ENCODE assay signal across 28 cellular contexts in genomic region chr7:2363283-2363682, GRCh38.
"Had no signal": no experiment of that assay in that cellular context is flagged by ENCODE, and none has a peak within 500 bp of the region (broad histone marks: within the 10 kb centered on the region; RNA-seq: fewer than 3 reads in every experiment).

No MANE protein-coding gene starts in this region.

- H3K27ac Mint-ChIP-seq: mesothelial cell of epicardium; naive B cell; nephron; neural progenitor cell; stimulated activated naive B cell treated with anti-CD40 and anti-IgM and Interleukin-4, amounts not matched to agents 10 μg/mL and 1 μg/mL and 100 μg/mL, for 72 hours had no signal

- H3K4me1 ChIP-seq: neural progenitor cell, prostate gland had no signal

- H3K9me3 Mint-ChIP-seq: mesothelial cell of epicardium; naive B cell; nephron; neural progenitor cell; stimulated activated naive B cell treated with anti-CD40 and anti-IgM and Interleukin-4, amounts not matched to agents 10 μg/mL and 1 μg/mL and 100 μg/mL, for 72 hours had no signal

- H3K36me3 ChIP-seq: neural progenitor cell had no signal

- H3K27me3 ChIP-seq: heart left ventricle, neural progenitor cell, pancreas, sigmoid colon, spleen, stomach, testis, thyroid gland, transverse colon, upper lobe of left lung, vagina had no signal

- H3K27me3 Mint-ChIP-seq: naive B cell; stimulated activated naive B cell treated with anti-CD40 and anti-IgM and Interleukin-4, amounts not matched to agents 10 μg/mL and 1 μg/mL and 100 μg/mL, for 72 hours had no signal

- ATAC-seq: heart left ventricle; pancreas; right cardiac atrium; stimulated activated naive B cell treated with anti-CD40 and anti-IgM and Interleukin-4, amounts not matched to agents 10 μg/mL and 1 μg/mL and 100 μg/mL, for 72 hours; stimulated activated naive CD8-positive, alpha-beta T cell treated with anti-CD3 and anti-CD28 coated beads, Interleukin-15, Interleukin-2, amounts not matched to agents 100 U/mL and 50 U/mL, for 24 hours had no signal

- H3K27ac ChIP-seq: heart left ventricle, left ventricle myocardium inferior, neural progenitor cell, pancreas, prostate gland, sigmoid colon, spleen, stomach, testis, thyroid gland, transverse colon, upper lobe of left lung, vagina had no signal

- H3K9me3 ChIP-seq: heart left ventricle, left ventricle myocardium inferior, pancreas, prostate gland, sigmoid colon, spleen, stomach, testis, thyroid gland, transverse colon, upper lobe of left lung, vagina had no signal

- H2AFZ ChIP-seq: neural progenitor cell had no signal

- H3K4me3 Mint-ChIP-seq: mesothelial cell of epicardium; nephron; neural progenitor cell; stimulated activated naive B cell treated with anti-CD40 and anti-IgM and Interleukin-4, amounts not matched to agents 10 μg/mL and 1 μg/mL and 100 μg/mL, for 72 hours had no signal

- DNase-seq: heart left ventricle; hypothalamus; islet precursor cell; left ventricle myocardium inferior; mesendoderm; naive B cell; pancreas; posterior cingulate gyrus; retina; right cardiac atrium; sigmoid colon; small intestine; spleen; stimulated activated CD4-positive, alpha-beta T cell treated with anti-CD3 and anti-CD28 coated beads, Interleukin-4, amount 100 ng/mL, for 4 hours; stimulated activated CD8-positive, alpha-beta memory T cell treated with anti-CD3 and anti-CD28 coated beads, Interleukin-4, amount 100 ng/mL, for 48 hours; stimulated activated naive B cell treated with anti-CD40 and anti-IgM and Interleukin-4, amounts not matched to agents 10 μg/mL and 1 μg/mL and 100 μg/mL, for 72 hours; stimulated activated naive CD8-positive, alpha-beta T cell treated with anti-CD3 and anti-CD28 coated beads, Interleukin-15, Interleukin-2, amounts not matched to agents 100 U/mL and 50 U/mL, for 24 hours; stomach; testis; thyroid gland; transverse colon; upper lobe of left lung had no signal

- H3K4me2 ChIP-seq: neural progenitor cell had no signal

- H3K4me3 ChIP-seq: heart left ventricle, left ventricle myocardium inferior, lung, neural progenitor cell, pancreas, prostate gland, sigmoid colon, spleen, stomach, testis, thyroid gland, transverse colon, upper lobe of left lung, vagina had no signal

- H3K9ac ChIP-seq: neural progenitor cell had no signal
